ENCODE assay signal across 8 cellular contexts in the genomic region with DNA sequence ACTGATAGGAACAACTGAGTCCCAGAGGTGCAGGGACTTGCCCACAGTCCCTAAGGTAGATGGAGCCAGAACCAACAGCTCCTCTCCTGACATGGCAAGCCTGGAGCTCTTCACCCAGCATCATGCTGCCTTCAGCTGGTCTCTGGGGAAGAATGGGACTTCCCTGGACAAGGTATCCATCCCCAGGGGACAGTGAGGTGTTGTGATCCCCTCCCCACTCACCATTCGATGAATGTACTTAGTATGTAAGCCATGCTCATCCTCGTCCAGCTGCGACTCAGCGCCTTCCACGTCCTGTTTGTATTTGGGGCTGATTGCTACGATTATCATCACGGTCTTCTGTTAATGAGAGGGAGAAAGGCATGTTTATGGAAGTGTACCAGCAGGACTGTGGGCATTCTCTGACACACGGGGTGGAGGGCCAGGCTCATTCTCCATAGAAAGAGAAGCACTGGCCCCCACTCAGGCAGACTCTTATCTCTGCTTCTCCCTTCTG. TPM values are rescaled to one million over a fixed set of nuclear protein-coding genes. Genes with fewer than 3 reads are reported as not detected.
A peak's percentile ranks its signal among the peaks of the same experiment; 100 is the strongest.
DNase-seq lines count a peak whose midpoint lies in the region; ATAC-seq and TF ChIP-seq lines count a peak whose summit lies in the region.
"Had no signal": no experiment of that assay in that cellular context is flagged by ENCODE, and none has a peak within 500 bp of the region (broad histone marks: within the 10 kb centered on the region; RNA-seq: fewer than 3 reads in every experiment).

No MANE protein-coding gene starts in this region.

- no peak for TF ChIP-seq CTCF in breast epithelium (IDR thresholded peaks at IDR 0.05)

- H3K9me3 ChIP-seq in breast epithelium = no peaks in the 10 kb centered on the region
- no peaks in the 10 kb centered on the region for H3K9me3 ChIP-seq in skeletal muscle tissue (ENCODE audit: control insufficient read depth in 3 of 3, low read length in 3 of 3)

- DNase-seq in breast epithelium (ENCODE audit: low spot score in 2 of 2) = no peak
- DNase-seq: Right ventricle myocardium superior had no signal

- no peak for TF ChIP-seq POLR2A in breast epithelium (IDR thresholded peaks at IDR 0.05)

- H3K4me3 ChIP-seq in breast epithelium (no peak overlapping the region), skeletal muscle tissue (ENCODE audit: low read length in 3 of 3) (no peak overlapping the region)

- H3K4me1 ChIP-seq in breast epithelium (peaks cover 0 to 9% of the 10 kb centered on the region in 2 donors), skeletal muscle tissue (ENCODE audit: control insufficient read depth in 3 of 3, insufficient read depth in 3 of 3, low read length in 3 of 3) (peaks cover 38 to 52% (median 50%) of the 10 kb centered on the region in 3 donors)

- peak overlapping the region in 2 of 3 donors; percentile 52 to 68 for H3K9ac ChIP-seq in skeletal muscle tissue (ENCODE audit: low read depth in 1 of 3, low read length in 3 of 3)

- ATAC-seq in GM21360 (IDR thresholded peaks at IDR 0.05; ENCODE audit: unreplicated experiment) = peak; percentile 7
- peak; percentile 25 for ATAC-seq in HG03432 (IDR thresholded peaks at IDR 0.05; ENCODE audit: unreplicated experiment)
- ATAC-seq in HG03520 (IDR thresholded peaks at IDR 0.05; ENCODE audit: unreplicated experiment) = no peak
- no peak for ATAC-seq in HG03457 (IDR thresholded peaks at IDR 0.05; ENCODE audit: unreplicated experiment)
- ATAC-seq in GM21515 (IDR thresholded peaks at IDR 0.05; ENCODE audit: unreplicated experiment) = no peak

- no peaks in the 10 kb centered on the region for H3K36me3 ChIP-seq in breast epithelium
- peaks cover 11 to 28% (median 24%) of the 10 kb centered on the region in 3 donors for H3K36me3 ChIP-seq in skeletal muscle tissue (ENCODE audit: control insufficient read depth in 3 of 3, insufficient read depth in 3 of 3, low read length in 3 of 3)

- H3K27ac ChIP-seq in breast epithelium (peak overlapping the region; percentile 10 to 53), skeletal muscle tissue (ENCODE audit: low read depth, low read length) (peak overlapping the region; percentile 66)

- intact Hi-C loops in breast epithelium (cut with DNase I; ENCODE audit: low total_unique reads) = no loop called here

- H3K27me3 ChIP-seq in breast epithelium (no peaks in the 10 kb centered on the region), skeletal muscle tissue (ENCODE audit: control insufficient read depth in 3 of 3, insufficient read depth in 3 of 3, low read length in 3 of 3) (no peaks in the 10 kb centered on the region)

RNA-seq across cellular contexts. Expression of a gene that starts 39.4 kb away (rescaled TPM):
- 10 to 100 TPM; 28.2 to 42.9 (median 41.6) TPM for total RNA-seq in breast epithelium
- 5.7 TPM for total RNA-seq in skeletal muscle tissue

Comparison
In these comparisons a context has a peak if more than half of its experiments do, and no peak if none do; other contexts are left out.
1. ATAC-seq: peak in GM21360 (single experiment) and HG03432 (single experiment); none in HG03520 (single experiment), HG03457 (single experiment) and GM21515 (single experiment).